ENCODE assay signal across 19 cellular contexts in the genomic region with DNA sequence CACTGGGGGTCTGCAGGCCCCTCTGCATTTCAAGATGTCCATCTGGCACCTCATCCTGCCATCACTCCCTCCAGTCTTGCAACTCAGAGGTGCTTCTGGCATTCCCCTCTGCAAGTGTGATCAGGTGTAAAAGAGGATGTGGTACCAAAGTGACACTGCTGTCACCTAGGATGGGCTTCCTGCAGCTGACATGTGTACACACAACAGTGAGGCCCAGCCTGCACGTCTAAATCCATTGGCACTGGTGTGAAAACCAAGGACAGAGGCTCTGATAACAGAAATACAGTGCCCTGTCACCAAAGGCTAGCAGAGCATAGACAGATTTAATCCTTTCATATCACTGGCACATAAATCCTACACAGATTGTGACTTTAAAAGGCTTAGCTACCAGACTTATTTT.
A peak's percentile ranks its signal among the peaks of the same experiment; 100 is the strongest.
DNase-seq lines count a peak whose midpoint lies in the region; ATAC-seq and TF ChIP-seq lines count a peak whose summit lies in the region.
"Had no signal": no experiment of that assay in that cellular context is flagged by ENCODE, and none has a peak within 500 bp of the region (broad histone marks: within the 10 kb centered on the region; RNA-seq: fewer than 3 reads in every experiment).

No MANE protein-coding gene starts in this region.

- ATAC-seq in activated CD8-positive, alpha-beta T cell treated with anti-CD3 and anti-CD28 coated beads for 36 hours: peak; percentile 30
- no peak for ATAC-seq in activated CD8-positive, alpha-beta T cell treated with anti-CD3 and anti-CD28 coated beads, Interleukin-2, amount 10 ng/mL, durations not matched to agents 7 days and 5 days
- ATAC-seq in HG02610 (IDR thresholded peaks at IDR 0.05; ENCODE audit: unreplicated experiment) (peak; percentile 72), HG03097 (IDR thresholded peaks at IDR 0.05; ENCODE audit: low FRiP score, unreplicated experiment) (no peak)

- no peaks in the 10 kb centered on the region for H3K36me3 ChIP-seq in osteoblast (ENCODE audit: insufficient read depth, low read length)
- no peaks in the 10 kb centered on the region for H3K36me3 ChIP-seq in transverse colon
- H3K36me3 ChIP-seq: esophagus squamous epithelium, Peyer's patch, WERI-Rb-1 had no signal

- H3K79me2 ChIP-seq in osteoblast (ENCODE audit: insufficient read depth, low read length): no peaks in the 10 kb centered on the region

- H3K27me3 Mint-ChIP-seq in activated CD8-positive, alpha-beta T cell treated with anti-CD3 and anti-CD28 coated beads for 36 hours: peaks cover 11% of the 10 kb centered on the region
- peaks cover 14% of the 10 kb centered on the region for H3K27me3 Mint-ChIP-seq in activated CD8-positive, alpha-beta T cell treated with anti-CD3 and anti-CD28 coated beads, Interleukin-2, amount 10 ng/mL, durations not matched to agents 7 days and 5 days (ENCODE audit: low read depth)
- H3K27me3 Mint-ChIP-seq in T-helper 1 cell treated with Interleukin-12 subunit alpha and Interleukin-12 subunit beta and Interleukin-4 antibody, amounts not matched to agents 30 μg/mL and 1 μg/mL, for 36 hours (ENCODE audit: low read depth): peaks cover 14% of the 10 kb centered on the region

- in situ Hi-C loops in transverse colon (cut with MboI; ENCODE audit: low pct_ligation_motif_present in 1 of 4, low pct_unique_long_range_greater_than_20kb in 1 of 4, low sequenced_read_pairs in 3 of 4): no loop called here

- WGBS in transverse colon (ENCODE audit: low coverage in 1 of 2), 2 donors: 13% methylated on average over 1 of the region's 1 CpG; no CpG with 5 or more reads in 1 of the 2 donors

- no peak for TF ChIP-seq EP300 in transverse colon (IDR thresholded peaks at IDR 0.05; ENCODE audit: low read depth)

- no peak overlapping the region for H3K4me3 Mint-ChIP-seq in activated CD8-positive, alpha-beta T cell treated with anti-CD3 and anti-CD28 coated beads for 36 hours
- no peak overlapping the region for H3K4me3 Mint-ChIP-seq in activated CD8-positive, alpha-beta T cell treated with anti-CD3 and anti-CD28 coated beads, Interleukin-2, amount 10 ng/mL, durations not matched to agents 7 days and 5 days
- no peak overlapping the region for H3K4me3 Mint-ChIP-seq in T-helper 1 cell treated with Interleukin-12 subunit alpha and Interleukin-12 subunit beta and Interleukin-4 antibody, amounts not matched to agents 30 μg/mL and 1 μg/mL, for 36 hours
- H3K4me3 Mint-ChIP-seq: mesothelial cell of epicardium, type B pancreatic cell had no signal

- H3K36me3 Mint-ChIP-seq in activated CD8-positive, alpha-beta T cell treated with anti-CD3 and anti-CD28 coated beads for 36 hours (ENCODE audit: low read depth): no peaks in the 10 kb centered on the region
- H3K36me3 Mint-ChIP-seq in activated CD8-positive, alpha-beta T cell treated with anti-CD3 and anti-CD28 coated beads, Interleukin-2, amount 10 ng/mL, durations not matched to agents 7 days and 5 days (ENCODE audit: low read depth): no peaks in the 10 kb centered on the region
- H3K36me3 Mint-ChIP-seq in T-helper 1 cell treated with Interleukin-12 subunit alpha and Interleukin-12 subunit beta and Interleukin-4 antibody, amounts not matched to agents 30 μg/mL and 1 μg/mL, for 36 hours (ENCODE audit: low read depth): no peaks in the 10 kb centered on the region
- H3K36me3 Mint-ChIP-seq: mesothelial cell of epicardium, type B pancreatic cell had no signal

- CTCF ChIA-PET in activated CD8-positive, alpha-beta T cell treated with anti-CD3 and anti-CD28 coated beads for 36 hours (lab: Charles Lee): no interaction called here
- CTCF ChIA-PET in activated CD8-positive, alpha-beta T cell treated with anti-CD3 and anti-CD28 coated beads, Interleukin-2, amount 10 ng/mL, durations not matched to agents 7 days and 5 days (lab: Charles Lee): no interaction called here

- H3K27ac Mint-ChIP-seq in activated CD8-positive, alpha-beta T cell treated with anti-CD3 and anti-CD28 coated beads for 36 hours: no peak overlapping the region
- no peak overlapping the region for H3K27ac Mint-ChIP-seq in activated CD8-positive, alpha-beta T cell treated with anti-CD3 and anti-CD28 coated beads, Interleukin-2, amount 10 ng/mL, durations not matched to agents 7 days and 5 days
- H3K27ac Mint-ChIP-seq in T-helper 1 cell treated with Interleukin-12 subunit alpha and Interleukin-12 subunit beta and Interleukin-4 antibody, amounts not matched to agents 30 μg/mL and 1 μg/mL, for 36 hours: peak overlapping the region; percentile 45
- H3K27ac Mint-ChIP-seq: mesothelial cell of epicardium, type B pancreatic cell had no signal

- H3K9me3 ChIP-seq in osteoblast (ENCODE audit: low read depth, low read length) (no peaks in the 10 kb centered on the region), transverse colon (no peaks in the 10 kb centered on the region)
- H3K9me3 ChIP-seq: esophagus squamous epithelium, Peyer's patch had no signal

- H3K27ac ChIP-seq in osteoblast (ENCODE audit: low read depth, low read length) (no peak overlapping the region), transverse colon (no peak overlapping the region)
- H3K27ac ChIP-seq: C4-2B, esophagus squamous epithelium, Peyer's patch, WERI-Rb-1 had no signal

- H3K4me2 ChIP-seq in osteoblast (ENCODE audit: insufficient read depth, low read length): no peak overlapping the region

- intact Hi-C loops in activated CD8-positive, alpha-beta T cell treated with anti-CD3 and anti-CD28 coated beads for 36 hours (cut with micrococcal nuclease): no loop called here
- intact Hi-C loops in transverse colon (cut with DNase I; ENCODE audit: low total_unique reads): no loop called here

- POLR2A ChIA-PET in activated CD8-positive, alpha-beta T cell treated with anti-CD3 and anti-CD28 coated beads for 36 hours (lab: Charles Lee): no interaction called here
- POLR2A ChIA-PET in activated CD8-positive, alpha-beta T cell treated with anti-CD3 and anti-CD28 coated beads, Interleukin-2, amount 10 ng/mL, durations not matched to agents 7 days and 5 days (lab: Charles Lee): no interaction called here

- no peak overlapping the region for H2AFZ ChIP-seq in osteoblast (ENCODE audit: low read length)

- no peak for TF ChIP-seq POLR2A in transverse colon (IDR thresholded peaks at IDR 0.05)

- no peaks in the 10 kb centered on the region for H4K20me1 ChIP-seq in osteoblast (ENCODE audit: insufficient read depth, low read length)

- no peaks in the 10 kb centered on the region for H3K4me1 Mint-ChIP-seq in activated CD8-positive, alpha-beta T cell treated with anti-CD3 and anti-CD28 coated beads for 36 hours (ENCODE audit: low read depth)
- H3K4me1 Mint-ChIP-seq in activated CD8-positive, alpha-beta T cell treated with anti-CD3 and anti-CD28 coated beads, Interleukin-2, amount 10 ng/mL, durations not matched to agents 7 days and 5 days (ENCODE audit: low read depth): peaks cover 5% of the 10 kb centered on the region
- H3K4me1 Mint-ChIP-seq in T-helper 1 cell treated with Interleukin-12 subunit alpha and Interleukin-12 subunit beta and Interleukin-4 antibody, amounts not matched to agents 30 μg/mL and 1 μg/mL, for 36 hours (ENCODE audit: low read depth): peaks cover 6% of the 10 kb centered on the region

- no peak overlapping the region for H3K4me3 ChIP-seq in osteoblast (ENCODE audit: insufficient read depth, low read length)
- no peak overlapping the region for H3K4me3 ChIP-seq in transverse colon
- H3K4me3 ChIP-seq: esophagus squamous epithelium, Peyer's patch had no signal

- H3K4me1 ChIP-seq in osteoblast (ENCODE audit: insufficient read depth, low read length) (no peaks in the 10 kb centered on the region), transverse colon (no peaks in the 10 kb centered on the region)
- H3K4me1 ChIP-seq: esophagus squamous epithelium, Peyer's patch had no signal

- no peaks in the 10 kb centered on the region for H3K27me3 ChIP-seq in osteoblast (ENCODE audit: insufficient read depth, low read length)
- no peaks in the 10 kb centered on the region for H3K27me3 ChIP-seq in transverse colon
- H3K27me3 ChIP-seq: esophagus squamous epithelium, Peyer's patch had no signal

- no peaks in the 10 kb centered on the region for H3K9me3 Mint-ChIP-seq in activated CD8-positive, alpha-beta T cell treated with anti-CD3 and anti-CD28 coated beads for 36 hours
- H3K9me3 Mint-ChIP-seq in activated CD8-positive, alpha-beta T cell treated with anti-CD3 and anti-CD28 coated beads, Interleukin-2, amount 10 ng/mL, durations not matched to agents 7 days and 5 days (ENCODE audit: insufficient read depth): no peaks in the 10 kb centered on the region
- no peaks in the 10 kb centered on the region for H3K9me3 Mint-ChIP-seq in T-helper 1 cell treated with Interleukin-12 subunit alpha and Interleukin-12 subunit beta and Interleukin-4 antibody, amounts not matched to agents 30 μg/mL and 1 μg/mL, for 36 hours
- H3K9me3 Mint-ChIP-seq: type B pancreatic cell had no signal

- no peak for TF ChIP-seq CTCF in activated CD8-positive, alpha-beta T cell treated with anti-CD3 and anti-CD28 coated beads for 36 hours (IDR thresholded peaks at IDR 0.05)
- TF ChIP-seq CTCF in osteoblast (IDR thresholded peaks at IDR 0.05; ENCODE audit: extremely low read depth, low read depth, low read length) (no peak), transverse colon (IDR thresholded peaks at IDR 0.05) (no peak)

- DNase-seq in activated CD8-positive, alpha-beta T cell treated with anti-CD3 and anti-CD28 coated beads for 36 hours: no peak
- DNase-seq in activated CD8-positive, alpha-beta T cell treated with anti-CD3 and anti-CD28 coated beads, Interleukin-2, amount 10 ng/mL, durations not matched to agents 7 days and 5 days: no peak
- DNase-seq in osteoblast (ENCODE audit: insufficient read length, low spot score, missing footprints) (peak; percentile 25), GM19240 (ENCODE audit: insufficient read length, low spot score) (no peak), transverse colon (no peak)
- DNase-seq: activated effector memory CD4-positive, alpha-beta T cell treated with Interleukin-2 at 50 U/mL for 16 hours; DMS79; esophagus squamous epithelium; glutamatergic neuron; NCI-H187 treated with DMSO at 0.1 percent for 48 hours; occipital lobe; Peyer's patch; WERI-Rb-1 had no signal

Comparison
In these comparisons a context has a peak if more than half of its experiments do, and no peak if none do; other contexts are left out.
1. ATAC-seq: peak in activated CD8-positive, alpha-beta T cell treated with anti-CD3 and anti-CD28 coated beads for 36 hours (single experiment) and HG02610 (single experiment); none in activated CD8-positive, alpha-beta T cell treated with anti-CD3 and anti-CD28 coated beads, Interleukin-2, amount 10 ng/mL, durations not matched to agents 7 days and 5 days (single experiment) and HG03097 (single experiment).